ENCODE assay signal across 8 cellular contexts in the genomic region with DNA sequence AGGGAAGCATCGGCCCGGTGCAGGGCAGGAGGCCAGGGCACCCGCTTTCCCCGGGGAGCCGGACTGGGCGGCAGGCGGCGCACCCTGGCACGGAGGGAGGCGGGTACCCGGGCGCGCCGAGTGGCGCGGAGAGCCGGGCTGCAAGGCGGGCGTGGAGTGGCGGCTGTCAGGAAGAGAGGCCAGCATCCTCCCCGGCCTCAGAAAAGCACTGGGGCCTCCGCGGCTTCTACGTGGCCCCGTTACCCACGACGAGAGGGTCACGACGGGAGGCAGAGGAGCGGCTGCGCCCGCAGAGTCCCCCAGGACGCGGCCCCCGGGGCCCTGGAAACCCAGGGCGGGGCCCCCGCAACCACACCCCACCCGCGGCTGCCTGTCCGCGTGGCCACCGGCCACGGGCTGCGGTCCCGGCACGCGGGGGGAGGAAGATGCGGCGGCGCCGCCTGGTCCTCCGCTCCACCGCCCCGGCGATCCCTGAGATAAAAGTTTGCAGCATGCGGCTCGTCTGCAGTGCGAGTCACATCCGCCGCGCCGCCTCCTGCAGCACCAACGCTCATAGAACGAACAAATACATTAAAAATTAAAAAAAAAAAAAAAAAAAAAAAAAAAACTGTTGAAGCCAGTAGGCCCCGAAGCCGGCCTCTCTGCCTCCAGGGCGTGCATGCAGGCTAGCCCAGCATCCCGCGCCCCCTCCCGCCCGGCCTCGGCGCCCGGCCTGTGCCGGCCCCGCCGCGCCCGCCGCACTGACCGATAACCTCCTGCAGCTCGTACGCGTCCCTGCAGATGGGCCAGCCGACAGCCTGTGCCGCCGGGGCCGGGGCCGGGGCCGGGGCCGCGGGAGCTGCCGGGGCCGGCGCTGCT. TPM values are rescaled to one million over a fixed set of nuclear protein-coding genes. Genes with fewer than 3 reads are reported as not detected.
DNase-seq lines count a peak whose midpoint lies in the region; ATAC-seq and TF ChIP-seq lines count a peak whose summit lies in the region.

No MANE protein-coding gene starts in this region.

- intact Hi-C loops in IMR-90 (cut with micrococcal nuclease) (loop anchor here (1.0 to 10.0 kb wide), 6 partner anchors 34 to 511 kb away; a partner anchor contains a TSS), vagina (cut with DNase I) (no loop called here)

- H3F3A ChIP-seq in DOHH2 (ENCODE audit: control insufficient read depth, insufficient read depth), result no peaks in the 10 kb centered on the region

- DNase-seq in IMR-90 (peak; percentile 64), anterior cingulate cortex (lab: John Stamatoyannopoulos, UW) (peak in 54 of 58 donors; percentile 7 to 85 (median 65)), hepatic stellate cell (ENCODE audit: low spot score) (peak; percentile 45), renal cortical epithelial cell (ENCODE audit: low read depth) (peak; percentile 30), vagina (ENCODE audit: extremely low spot score in 2 of 2) (no peak)
- peak; percentile 83 for DNase-seq in T-helper 2 cell treated with Interferon-gamma antibody and Interleukin-4, amounts not matched to agents 5 μg/mL and 100 μg/mL, for 36 hours (ENCODE audit: low spot score)

- no peak for TF ChIP-seq POLR2A in IMR-90 (IDR thresholded peaks at IDR 0.05; ENCODE audit: low read depth, low read length)
- no peak for TF ChIP-seq POLR2A in vagina (IDR thresholded peaks at IDR 0.05)

- peaks cover 16 to 40% of the 10 kb centered on the region in 2 experiments for H3K79me1 ChIP-seq in IMR-90 (ENCODE audit: low read depth in 1 of 2, low read length in 2 of 2)

- peak overlapping the region; percentile 45 for H2AK9ac ChIP-seq in IMR-90 (replicated peaks; ENCODE audit: low read depth, low read length, poor library complexity)

- H3K9me3 Mint-ChIP-seq in T-helper 2 cell treated with Interferon-gamma antibody and Interleukin-4, amounts not matched to agents 5 μg/mL and 100 μg/mL, for 36 hours, result no peaks in the 10 kb centered on the region

- in situ Hi-C loops in IMR-90 (cut with MboI; ENCODE audit: low sequenced_read_pairs), result no loop called here

- no peaks in the 10 kb centered on the region for H4K20me1 ChIP-seq in DOHH2 (ENCODE audit: control insufficient read depth, insufficient read depth, low read depth, low read length)
- peaks cover 21% of the 10 kb centered on the region for H4K20me1 ChIP-seq in IMR-90 (ENCODE audit: insufficient read depth, low read length)

- peak overlapping the region; percentile 20; the same call in 1 of the 2 replicates for H2BK120ac ChIP-seq in IMR-90 (ENCODE audit: low read depth, low read length)

- H3K36me3 ChIP-seq in DOHH2 (ENCODE audit: control insufficient read depth, low read length) (peaks cover 4% of the 10 kb centered on the region), IMR-90 (ENCODE audit: control insufficient read depth, insufficient read depth, low read length) (no peaks in the 10 kb centered on the region), vagina (no peaks in the 10 kb centered on the region)

- H3K27me3 ChIP-seq in DOHH2 (ENCODE audit: control insufficient read depth, low read length), result no peaks in the 10 kb centered on the region
- no peaks in the 10 kb centered on the region for H3K27me3 ChIP-seq in IMR-90 (ENCODE audit: control insufficient read depth, insufficient read depth, low read length)
- no peaks in the 10 kb centered on the region for H3K27me3 ChIP-seq in vagina

- peak overlapping the region; percentile 48; the same call in 1 of the 2 replicates for H3K56ac ChIP-seq in IMR-90 (ENCODE audit: extremely low read depth, insufficient read depth, low read length)

- no peak overlapping the region for H4K5ac ChIP-seq in IMR-90 (ENCODE audit: low read depth, low read length)

- H3K14ac ChIP-seq in IMR-90 (replicated peaks; ENCODE audit: low read depth, low read length), result peak overlapping the region; percentile 73

- peak overlapping the region; percentile 82 for H3K4me2 ChIP-seq in DOHH2 (ENCODE audit: low read length)
- peak overlapping the region; percentile 92 for H3K4me2 ChIP-seq in IMR-90 (ENCODE audit: low read depth, low read length)

- H4K91ac ChIP-seq in IMR-90 (ENCODE audit: insufficient read depth, low read depth, low read length), result peak overlapping the region; percentile 14; the same call in 1 of the 2 replicates

- 0% methylated on average over 29 of the region's 95 CpGs; no CpG with 5 or more reads in 1 of the 2 experiments for WGBS in IMR-90 (ENCODE audit: extremely low coverage in 2 of 2, insufficient read length in 1 of 2), 2 experiments

- H2AK5ac ChIP-seq in IMR-90 (ENCODE audit: low read depth, low read length), result no peak overlapping the region

- POLR2A ChIA-PET in IMR-90 (lab: Charles Lee; ENCODE audit: unreplicated experiment), result no interaction called here

- H3K4me3 ChIP-seq in DOHH2 (ENCODE audit: low read length) (peak overlapping the region; percentile 85), IMR-90 (ENCODE audit: insufficient read depth, low read depth, low read length) (peak overlapping the region; percentile 77), vagina (peak overlapping the region; percentile 75 to 79)

- peak overlapping the region; percentile 81 for H2BK5ac ChIP-seq in IMR-90 (ENCODE audit: low read depth, low read length, poor library complexity, severe bottlenecking)

- H3K36me3 Mint-ChIP-seq in T-helper 2 cell treated with Interferon-gamma antibody and Interleukin-4, amounts not matched to agents 5 μg/mL and 100 μg/mL, for 36 hours (ENCODE audit: low read depth), result peaks cover 14% of the 10 kb centered on the region

- H3K4me1 Mint-ChIP-seq in T-helper 2 cell treated with Interferon-gamma antibody and Interleukin-4, amounts not matched to agents 5 μg/mL and 100 μg/mL, for 36 hours (ENCODE audit: low read depth), result peaks cover 37% of the 10 kb centered on the region

- H3K4me3 Mint-ChIP-seq in T-helper 2 cell treated with Interferon-gamma antibody and Interleukin-4, amounts not matched to agents 5 μg/mL and 100 μg/mL, for 36 hours, result peak overlapping the region; percentile 95

- peaks cover 43% of the 10 kb centered on the region for H3K79me2 ChIP-seq in DOHH2 (ENCODE audit: control insufficient read depth, low read length)

- no peaks in the 10 kb centered on the region for H3K9me2 ChIP-seq in DOHH2 (replicated peaks; ENCODE audit: control insufficient read depth, low read length)

- H2BK20ac ChIP-seq in IMR-90 (ENCODE audit: low read depth, low read length), result 0 out of 2 replicates have a peak overlapping the region, but pooled peaks have one; percentile 6

- peak overlapping the region; percentile 28 to 50; a peak in 1 of 4 replicates for H4K8ac ChIP-seq in IMR-90 (ENCODE audit: low read depth in 2 of 2, low read length in 2 of 2)

- peak overlapping the region; percentile 73 for H3K4ac ChIP-seq in IMR-90 (ENCODE audit: low read depth, low read length)

- peak overlapping the region; percentile 74 for H3K23ac ChIP-seq in IMR-90 (ENCODE audit: low read depth, low read length)

- H3K4me1 ChIP-seq in DOHH2 (ENCODE audit: control insufficient read depth, low read length) (peaks cover 27% of the 10 kb centered on the region), IMR-90 (ENCODE audit: control insufficient read depth, insufficient read depth, low read length) (peaks cover 10% of the 10 kb centered on the region), vagina (peaks cover 47% of the 10 kb centered on the region)

- H3K18ac ChIP-seq in IMR-90 (ENCODE audit: low read depth, low read length), result no peak overlapping the region; the same call in 1 of the 2 replicates

- H3K9me1 ChIP-seq in IMR-90 (ENCODE audit: insufficient read depth, low read length), result peaks cover 11% of the 10 kb centered on the region

- peak; percentile 33 for TF ChIP-seq CTCF in DOHH2 (IDR thresholded peaks at IDR 0.05; ENCODE audit: low read depth, low read length, poor library complexity, severe bottlenecking)
- TF ChIP-seq CTCF in IMR-90 (conservative IDR thresholded peaks at IDR 0.05; ENCODE audit: low read depth, low read length), result peak; percentile 33
- no peak for TF ChIP-seq CTCF in vagina (IDR thresholded peaks at IDR 0.05)

- dilution Hi-C loops in IMR-90 (cut with HindIII; ENCODE audit: low sequenced_read_pairs, unreplicated experiment), result no loop called here

- peak overlapping the region; percentile 89 for H2AFZ ChIP-seq in IMR-90 (replicated peaks; ENCODE audit: low read length, poor library complexity)

- no TSS peak for BruUV-seq in IMR-90 (replicated peaks; lab: Mats Ljungman, UMichigan)

- no peaks in the 10 kb centered on the region for H3K9me3 ChIP-seq in DOHH2 (ENCODE audit: control insufficient read depth, insufficient read depth, low read length)
- H3K9me3 ChIP-seq in IMR-90 (ENCODE audit: control insufficient read depth, insufficient read depth, low read length), result no peaks in the 10 kb centered on the region
- no peaks in the 10 kb centered on the region for H3K9me3 ChIP-seq in vagina

- H3K27ac Mint-ChIP-seq in T-helper 2 cell treated with Interferon-gamma antibody and Interleukin-4, amounts not matched to agents 5 μg/mL and 100 μg/mL, for 36 hours, result peak overlapping the region; percentile 97

- peak; percentile 65 for ATAC-seq in GM21528 (IDR thresholded peaks at IDR 0.05; ENCODE audit: low FRiP score, unreplicated experiment)
- peak; percentile 59 for ATAC-seq in IMR-90 (ENCODE audit: low read depth)

- H3K9ac ChIP-seq in IMR-90 (ENCODE audit: low read depth, low read length), result peak overlapping the region; percentile 90

- CTCF ChIA-PET in IMR-90 (lab: Yijun Ruan, JAX), result interaction anchor here (0.5 to 1.2 kb wide), 2 partner anchors 111 to 416 kb away, joined by 3 to 5 read pairs; no protein-coding TSS in a partner anchor

- TF ChIP-seq RAD21 in IMR-90 (IDR thresholded peaks at IDR 0.05; ENCODE audit: low read length), result peak; percentile 23; the same call in 1 of the 2 replicates

- H3K27ac ChIP-seq in DOHH2 (ENCODE audit: low read depth, low read length), result peak overlapping the region; percentile 60
- peak overlapping the region; percentile 86 for H3K27ac ChIP-seq in IMR-90 (ENCODE audit: insufficient read depth, low read length)
- H3K27ac ChIP-seq in vagina, result peak overlapping the region; percentile 87

- no peak overlapping the region; the same call in 2 of the 3 replicates for H2BK15ac ChIP-seq in IMR-90 (ENCODE audit: low read depth, low read length)

- H3K27me3 Mint-ChIP-seq in T-helper 2 cell treated with Interferon-gamma antibody and Interleukin-4, amounts not matched to agents 5 μg/mL and 100 μg/mL, for 36 hours (ENCODE audit: low read depth), result peaks cover 4% of the 10 kb centered on the region

TF ChIP-seq in IMR-90, 13 proteins besides CTCF, POLR2A, EP300 and RAD21:
- TF ChIP-seq CEBPB (IDR thresholded peaks at IDR 0.05; ENCODE audit: low read depth, low read length) (no peak), MXI1 (IDR thresholded peaks at IDR 0.05; ENCODE audit: borderline replicate concordance, low read depth, low read length) (peak; percentile 11; the same call in 1 of the 2 replicates)

RNA-seq across cellular contexts. Expression of a gene that starts 0.7 kb away (rescaled TPM):
- 11.8 and 25.8 TPM in 2 replicates for total RNA-seq in IMR-90 (2012; rRNA removed)
- 12.8 and 16.4 TPM in 2 replicates for polyA plus RNA-seq in IMR-90 (2012; rRNA removed)
- 2.3 and 4.0 TPM in 2 replicates for polyA plus RNA-seq in IMR-90 (2012; cell fraction: cytosol; rRNA removed)
- 0.84 and 11.9 TPM in 2 replicates for polyA plus RNA-seq in IMR-90 (2012; cell fraction: nucleus; rRNA removed; ENCODE audit: low replicate concordance)
- total RNA-seq in renal cortical epithelial cell, result 13.8 and 19.3 TPM in 2 replicates
- total RNA-seq in vagina, result 15.5 TPM

Comparison
In these comparisons a context has a peak if more than half of its experiments do, and no peak if none do; other contexts are left out.
1. CTCF ChIP-seq: peak in DOHH2 (single experiment) and IMR-90 (single experiment); none in vagina (0 of 3).
2. DNase-seq: peak in IMR-90 (single experiment), T-helper 2 cell treated with Interferon-gamma antibody and Interleukin-4, amounts not matched to agents 5 μg/mL and 100 μg/mL, for 36 hours (single experiment), anterior cingulate cortex (54 of 58), hepatic stellate cell (single experiment) and renal cortical epithelial cell (single experiment); none in vagina (0 of 2).
3. Peak in every context shown above with its lines, with median percentiles within 50 percentile points of each other: H3K27ac ChIP-seq and H3K4me3 ChIP-seq.